1 cellular context compared by ENCODE assay signal in genomic region chr3:105999856-106000255, GRCh38.
TF ChIP-seq lines count a peak whose summit lies in the region.

No MANE protein-coding gene starts in this region.

TF ChIP-seq in K562, 482 proteins besides CTCF, POLR2A, EP300 and RAD21 (continued from another document and continues in another):
- TF ChIP-seq CBFA2T2 (conservative IDR thresholded peaks at IDR 0.05) (peak; percentile 92), FOXJ3 (CRISPR knock-in tag; IDR thresholded peaks at IDR 0.05) (no peak), LCOR (CRISPR knock-in tag; IDR thresholded peaks at IDR 0.05) (no peak), STAT5B (CRISPR knock-in tag; IDR thresholded peaks at IDR 0.05) (no peak), DPF2 (IDR thresholded peaks at IDR 0.05) (peak; percentile 84), FOXP1 (CRISPR knock-in tag; IDR thresholded peaks at IDR 0.05) (no peak), CLOCK (CRISPR knock-in tag; IDR thresholded peaks at IDR 0.05; ENCODE audit: borderline replicate concordance) (no peak), CCNT2 (IDR thresholded peaks at IDR 0.05; ENCODE audit: borderline replicate concordance, extremely low read depth, insufficient read length, low read depth, low read length) (peak; percentile 31), PYGO2 (tag; IDR thresholded peaks at IDR 0.05) (no peak), BRD9 (IDR thresholded peaks at IDR 0.05; ENCODE audit: low read depth, partially characterized antibody) (no peak), HMGXB4 (CRISPR knock-in tag; IDR thresholded peaks at IDR 0.05) (no peak), SIRT6 (IDR thresholded peaks at IDR 0.05; ENCODE audit: low read depth, low read length) (no peak), ZNF699 (CRISPR knock-in tag; IDR thresholded peaks at IDR 0.05; ENCODE audit: insufficient replicate concordance) (no peak), PURB (CRISPR knock-in tag; IDR thresholded peaks at IDR 0.05; ENCODE audit: low read depth) (no peak), MTA2 (IDR thresholded peaks at IDR 0.05; ENCODE audit: low read depth) (peak; percentile 87), HDAC8 (tag; IDR thresholded peaks at IDR 0.05) (no peak), ZFP36 (IDR thresholded peaks at IDR 0.05; ENCODE audit: low read depth, low read length, partially characterized antibody) (no peak), RNF219 (CRISPR knock-in tag; IDR thresholded peaks at IDR 0.05) (no peak), E2F6 (IDR thresholded peaks at IDR 0.05; ENCODE audit: borderline replicate concordance in 1 of 2, extremely low read depth in 1 of 2, insufficient read depth in 1 of 2, insufficient read length in 1 of 2, low read depth in 1 of 2, low read length in 1 of 2, poor library complexity in 1 of 2, severe bottlenecking in 1 of 2) (no peak), DLX4 (CRISPR knock-in tag; IDR thresholded peaks at IDR 0.05) (no peak), ATF4 (CRISPR knock-in tag; IDR thresholded peaks at IDR 0.05) (no peak), ZNF3 (CRISPR knock-in tag; IDR thresholded peaks at IDR 0.05) (no peak), HSF4 (CRISPR knock-in tag; IDR thresholded peaks at IDR 0.05; ENCODE audit: borderline replicate concordance) (no peak), CEBPB (tag; IDR thresholded peaks at IDR 0.05) (no peak), PTBP1 (IDR thresholded peaks at IDR 0.05; ENCODE audit: low read depth, low read length) (no peak), ZNF518B (CRISPR knock-in tag; IDR thresholded peaks at IDR 0.05) (no peak), RERE (CRISPR knock-in tag; IDR thresholded peaks at IDR 0.05; ENCODE audit: borderline replicate concordance) (no peak), BCLAF1 (IDR thresholded peaks at IDR 0.05; ENCODE audit: borderline replicate concordance in 1 of 2, control insufficient read depth in 1 of 2, low read depth in 2 of 2, low read length in 1 of 2) (no peak), RBFOX2 (IDR thresholded peaks at IDR 0.05; ENCODE audit: low read depth, low read length) (no peak), ZNF668 (CRISPR knock-in tag; IDR thresholded peaks at IDR 0.05) (no peak)
